Comparison of ENCODE assay signal across 9 cellular contexts in genomic region chr18:36296591-36297418, GRCh38. TPM values are rescaled to one million over a fixed set of nuclear protein-coding genes. Genes with fewer than 3 reads are reported as not detected.
DNase-seq lines count a peak whose midpoint lies in the region; ATAC-seq and TF ChIP-seq lines count a peak whose summit lies in the region.
"Had no signal": no experiment of that assay in that cellular context is flagged by ENCODE, and none has a peak within 500 bp of the region (broad histone marks: within the 10 kb centered on the region; RNA-seq: fewer than 3 reads in every experiment).

No MANE protein-coding gene starts in this region.

- CTCF ChIA-PET in PC-9 (lab: Charles Lee), result no interaction called here

- 1 to 2% (median 1%) methylated on average over 35 to 50 of the region's 50 CpGs for WGBS in stomach, 5 donors

- peaks cover 27% of the 10 kb centered on the region for H3K79me2 ChIP-seq in PC-9 (ENCODE audit: low read depth)

- TF ChIP-seq CTCF in PC-9 (conservative IDR thresholded peaks at IDR 0.05), result peak; percentile 50
- peak in 1 of 2 donors; percentile 13 for TF ChIP-seq CTCF in left lung (IDR thresholded peaks at IDR 0.05)
- TF ChIP-seq CTCF in stomach (IDR thresholded peaks at IDR 0.05), result peak in 2 of 7 experiments; percentile 8 to 14

- no peaks in the 10 kb centered on the region for H3K36me3 ChIP-seq in BLaER1 treated with 17β-estradiol and CSF1 and Interleukin-3, amounts not matched to agents 10 nM and 100 nM
- H3K36me3 ChIP-seq in PC-9 (ENCODE audit: low read depth) (no peaks in the 10 kb centered on the region), left lung (no peaks in the 10 kb centered on the region), stomach (no peaks in the 10 kb centered on the region)

- no peaks in the 10 kb centered on the region for H3K9me3 ChIP-seq in BLaER1 treated with 17β-estradiol and CSF1 and Interleukin-3, amounts not matched to agents 10 nM and 100 nM (replicated peaks in 1 of 11)
- H3K9me3 ChIP-seq in PC-9 (ENCODE audit: insufficient read depth, low read depth), result no peaks in the 10 kb centered on the region
- no peaks in the 10 kb centered on the region for H3K9me3 ChIP-seq in left lung
- no peaks in the 10 kb centered on the region for H3K9me3 ChIP-seq in stomach

- H3K9ac ChIP-seq in BLaER1 treated with 17β-estradiol and CSF1 and Interleukin-3, amounts not matched to agents 10 nM and 100 nM, result peak overlapping the region; percentile 50 to 79 (median 68); a peak in 20 of 22 replicates

- peaks cover 19 to 52% (median 36%) of the 10 kb centered on the region in 11 experiments; a peak in 19 of 22 replicates for H3K27me3 ChIP-seq in BLaER1 treated with 17β-estradiol and CSF1 and Interleukin-3, amounts not matched to agents 10 nM and 100 nM
- H3K27me3 ChIP-seq in PC-9 (ENCODE audit: insufficient read depth, low read depth) (no peaks in the 10 kb centered on the region), left lung (peaks cover 28 to 83% of the 10 kb centered on the region in 2 donors), stomach (peaks cover 0 to 64% (median 50%) of the 10 kb centered on the region in 3 donors)

- peak overlapping the region in 5 of 11 experiments; percentile 21 to 48 (median 23); a peak in 5 of 22 replicates for H3K27ac ChIP-seq in BLaER1 treated with 17β-estradiol and CSF1 and Interleukin-3, amounts not matched to agents 10 nM and 100 nM
- peak overlapping the region; percentile 65 for H3K27ac ChIP-seq in PC-9
- no peak overlapping the region for H3K27ac ChIP-seq in left lung
- H3K27ac ChIP-seq in stomach, result peak overlapping the region in 3 of 5 donors; percentile 1 to 69 (median 53)

- H3K4me3 ChIP-seq in BLaER1 treated with 17β-estradiol and CSF1 and Interleukin-3, amounts not matched to agents 10 nM and 100 nM, result peak overlapping the region; percentile 64 to 77 (median 70)
- H3K4me3 ChIP-seq in PC-9, result peak overlapping the region; percentile 67; the same call in 1 of the 2 replicates
- peak overlapping the region; percentile 34 to 45 for H3K4me3 ChIP-seq in left lung
- H3K4me3 ChIP-seq in stomach, result peak overlapping the region; percentile 63 to 84 (median 67)

- H3K4me2 ChIP-seq in BLaER1 treated with 17β-estradiol and CSF1 and Interleukin-3, amounts not matched to agents 10 nM and 100 nM, result peak overlapping the region; percentile 94 to 100 (median 99)
- H3K4me2 ChIP-seq in PC-9, result peak overlapping the region; percentile 91

- peaks cover 0 to 7% (median 0%) of the 10 kb centered on the region in 11 experiments; a peak in 3 of 22 replicates for H4K20me1 ChIP-seq in BLaER1 treated with 17β-estradiol and CSF1 and Interleukin-3, amounts not matched to agents 10 nM and 100 nM
- H4K20me1 ChIP-seq in PC-9 (ENCODE audit: insufficient read depth), result no peaks in the 10 kb centered on the region

- H3K9me2 ChIP-seq in PC-9 (ENCODE audit: insufficient read depth), result no peaks in the 10 kb centered on the region

- ATAC-seq in GM19025 (IDR thresholded peaks at IDR 0.05; ENCODE audit: low read depth, unreplicated experiment) (peak; percentile 14), left lung (peak; percentile 70), GM21423 (IDR thresholded peaks at IDR 0.05; ENCODE audit: unreplicated experiment) (no peak)

- POLR2A ChIA-PET in PC-9 (lab: Charles Lee; ENCODE audit: unreplicated experiment), result interaction anchor here (1.2 kb wide), 1 partner anchor 12 kb away, joined by 4 read pairs; no protein-coding TSS in a partner anchor

- peaks cover 0 to 8% (median 2%) of the 10 kb centered on the region in 10 experiments; a peak in 8 of 20 replicates for H3K4me1 ChIP-seq in BLaER1 treated with 17β-estradiol and CSF1 and Interleukin-3, amounts not matched to agents 10 nM and 100 nM
- peaks cover 19% of the 10 kb centered on the region for H3K4me1 ChIP-seq in PC-9 (replicated peaks; ENCODE audit: insufficient read depth)
- H3K4me1 ChIP-seq in left lung, result peaks cover 11 to 23% of the 10 kb centered on the region in 2 donors
- H3K4me1 ChIP-seq in stomach, result peaks cover 21 to 31% (median 28%) of the 10 kb centered on the region in 4 donors

- no TSS peak for BruUV-seq in PC-9 (replicated peaks; lab: Mats Ljungman, UMichigan)

- TF ChIP-seq EP300 in stomach (IDR thresholded peaks at IDR 0.05), result no peak

- peak overlapping the region; percentile 85 for H2AFZ ChIP-seq in PC-9

- intact Hi-C loops in PC-9 (cut with micrococcal nuclease; ENCODE audit: unreplicated experiment), result loop anchor here (2.0 to 10.0 kb wide), 4 partner anchors 75 to 458 kb away; no protein-coding TSS in a partner anchor
- intact Hi-C loops in left lung (cut with DNase I), result loop anchor here in 1 of 2 donors (10.0 kb wide), 1 partner anchor 278 kb away; no protein-coding TSS in a partner anchor
- intact Hi-C loops in stomach (cut with DNase I; ENCODE audit: low total_unique reads), result no loop called here

- no peak for TF ChIP-seq POLR2A in stomach (IDR thresholded peaks at IDR 0.05)

- no peaks in the 10 kb centered on the region for H3F3A ChIP-seq in PC-9 (ENCODE audit: insufficient read depth, low read depth)

- DNase-seq in HPDE6-E6E7 (ENCODE audit: extremely low spot score) (peak; percentile 48), PC-9 (peak; percentile 38 to 62), ecto neural progenitor cell (ENCODE audit: low spot score) (peak; percentile 90), left lung (peak; percentile 60 to 83), stomach (no peak)

RNA-seq across cellular contexts. Expression of gene FHOD3, which starts 0.7 kb away (rescaled TPM):
- total RNA-seq in PC-9 (2021) (10.6 and 13.3 TPM in 2 replicates), left lung (1 to 10 TPM in 1 of 2 donors, under 1 TPM in 1; 0.55 to 1.0 TPM), stomach (1 to 10 TPM in 4 of 5 donors, under 1 TPM in 1; under 0.01 to 9.1 (median 7.5) TPM)
- polyA plus RNA-seq in stomach, result 1 to 10 TPM; 1.7 to 4.4 (median 2.1) TPM
- total RNA-seq: T-helper 2 cell treated with Interferon-gamma antibody and Interleukin-4, amounts not matched to agents 100 ng/mL and 5 ng/mL, for 36 hours had no signal

Comparison
In these comparisons a context has a peak if more than half of its experiments do, and no peak if none do; other contexts are left out.
1. H3K27ac ChIP-seq: peak in PC-9 (single experiment) and stomach (3 of 5); none in left lung (0 of 2).
2. Peak in every context shown above with its lines, with median percentiles within 50 percentile points of each other: H3K4me3 ChIP-seq.